1 cellular context compared by ENCODE assay signal in genomic region chr12:115078334-115078733, GRCh38.
A peak's percentile ranks its signal among the peaks of the same experiment; 100 is the strongest.
TF ChIP-seq lines count a peak whose summit lies in the region.

No MANE protein-coding gene starts in this region.

TF ChIP-seq in HepG2, 621 proteins besides CTCF, POLR2A, EP300 and RAD21 (continued from another document and continues in another):
- 0 out of 2 replicates have a peak, but pooled peaks have one; percentile 18 for TF ChIP-seq MAX (IDR thresholded peaks at IDR 0.05)
- TF ChIP-seq SP4 (CRISPR knock-in tag; IDR thresholded peaks at IDR 0.05): no peak
- no peak for TF ChIP-seq CREB1 (IDR thresholded peaks at IDR 0.05)
- peak; percentile 55; the same call in 1 of the 2 replicates for TF ChIP-seq CREB1 (CRISPR knock-in tag; IDR thresholded peaks at IDR 0.05)
- no peak for TF ChIP-seq ZNF780A (CRISPR knock-in tag; IDR thresholded peaks at IDR 0.05)
- no peak for TF ChIP-seq ZNF207 (IDR thresholded peaks at IDR 0.05; ENCODE audit: borderline replicate concordance)
- no peak for TF ChIP-seq GLI4 (CRISPR knock-in tag; IDR thresholded peaks at IDR 0.05; ENCODE audit: borderline replicate concordance)
- TF ChIP-seq SOX5 (CRISPR knock-in tag; IDR thresholded peaks at IDR 0.05; ENCODE audit: borderline replicate concordance): peak; percentile 69
- TF ChIP-seq TSC22D2 (CRISPR knock-in tag; IDR thresholded peaks at IDR 0.05; ENCODE audit: borderline replicate concordance): no peak
- no peak for TF ChIP-seq ZNF382 (CRISPR knock-in tag; IDR thresholded peaks at IDR 0.05; ENCODE audit: borderline replicate concordance)
- no peak for TF ChIP-seq WIZ (CRISPR knock-in tag; IDR thresholded peaks at IDR 0.05)
- no peak for TF ChIP-seq TIGD3 (CRISPR knock-in tag; IDR thresholded peaks at IDR 0.05; ENCODE audit: borderline replicate concordance)
- TF ChIP-seq ZBTB37 (CRISPR knock-in tag; IDR thresholded peaks at IDR 0.05): no peak
- no peak for TF ChIP-seq TFAP4 (IDR thresholded peaks at IDR 0.05; ENCODE audit: borderline replicate concordance, low read depth)
- TF ChIP-seq MAFG (CRISPR knock-in tag; IDR thresholded peaks at IDR 0.05): no peak
- TF ChIP-seq ETV5 (CRISPR knock-in tag; IDR thresholded peaks at IDR 0.05; ENCODE audit: borderline replicate concordance): no peak
- TF ChIP-seq TGIF2 (CRISPR knock-in tag; IDR thresholded peaks at IDR 0.05): no peak
- no peak for TF ChIP-seq POGK (CRISPR knock-in tag; conservative IDR thresholded peaks at IDR 0.05)
- TF ChIP-seq ONECUT2 (CRISPR knock-in tag; IDR thresholded peaks at IDR 0.05): no peak
- no peak for TF ChIP-seq SCMH1 (CRISPR knock-in tag; IDR thresholded peaks at IDR 0.05; ENCODE audit: borderline replicate concordance)
- TF ChIP-seq MIXL1 (CRISPR knock-in tag; IDR thresholded peaks at IDR 0.05): peak; percentile 59
- no peak for TF ChIP-seq ZNF605 (CRISPR knock-in tag; IDR thresholded peaks at IDR 0.05)
- TF ChIP-seq ZBTB46 (CRISPR knock-in tag; IDR thresholded peaks at IDR 0.05; ENCODE audit: borderline replicate concordance): no peak
- TF ChIP-seq TBX3 (IDR thresholded peaks at IDR 0.05; ENCODE audit: borderline replicate concordance): peak; percentile 92
- TF ChIP-seq THAP9 (CRISPR knock-in tag; IDR thresholded peaks at IDR 0.05; ENCODE audit: borderline replicate concordance): no peak
- no peak for TF ChIP-seq MIER2 (CRISPR knock-in tag; IDR thresholded peaks at IDR 0.05)
- no peak for TF ChIP-seq ZNF446 (CRISPR knock-in tag; IDR thresholded peaks at IDR 0.05)
- TF ChIP-seq CSRNP1 (CRISPR knock-in tag; IDR thresholded peaks at IDR 0.05): no peak
- peak; percentile 57 for TF ChIP-seq CEBPG (CRISPR knock-in tag; IDR thresholded peaks at IDR 0.05)
- no peak for TF ChIP-seq BRF2 (CRISPR knock-in tag; IDR thresholded peaks at IDR 0.05)
- TF ChIP-seq HNF4G (IDR thresholded peaks at IDR 0.05; ENCODE audit: borderline replicate concordance, low read depth, low read length): peak; percentile 42; the same call in 1 of the 2 replicates
- TF ChIP-seq HNF4G (CRISPR knock-in tag; IDR thresholded peaks at IDR 0.05; ENCODE audit: borderline replicate concordance, low read depth): no peak
- TF ChIP-seq EZH2 (conservative IDR thresholded peaks at IDR 0.05; ENCODE audit: low read depth, low read length): no peak
- 0 out of 2 replicates have a peak, but pooled peaks have one; percentile 33 for TF ChIP-seq FOXP4 (CRISPR knock-in tag; IDR thresholded peaks at IDR 0.05)
- TF ChIP-seq ZNF674 (CRISPR knock-in tag; IDR thresholded peaks at IDR 0.05; ENCODE audit: low read depth): no peak
- TF ChIP-seq ZNF816 (CRISPR knock-in tag; IDR thresholded peaks at IDR 0.05; ENCODE audit: borderline replicate concordance): no peak
- TF ChIP-seq PLRG1 (conservative IDR thresholded peaks at IDR 0.05): no peak
- no peak for TF ChIP-seq LRRFIP1 (CRISPR knock-in tag; conservative IDR thresholded peaks at IDR 0.05)
- TF ChIP-seq KDM2A (CRISPR knock-in tag; IDR thresholded peaks at IDR 0.05; ENCODE audit: borderline replicate concordance, low read depth): no peak
- TF ChIP-seq ZHX1 (CRISPR knock-in tag; IDR thresholded peaks at IDR 0.05; ENCODE audit: low read depth): no peak
- TF ChIP-seq SIX4 (CRISPR knock-in tag; IDR thresholded peaks at IDR 0.05): no peak
